9 cellular contexts compared by ENCODE assay signal in the genomic region with DNA sequence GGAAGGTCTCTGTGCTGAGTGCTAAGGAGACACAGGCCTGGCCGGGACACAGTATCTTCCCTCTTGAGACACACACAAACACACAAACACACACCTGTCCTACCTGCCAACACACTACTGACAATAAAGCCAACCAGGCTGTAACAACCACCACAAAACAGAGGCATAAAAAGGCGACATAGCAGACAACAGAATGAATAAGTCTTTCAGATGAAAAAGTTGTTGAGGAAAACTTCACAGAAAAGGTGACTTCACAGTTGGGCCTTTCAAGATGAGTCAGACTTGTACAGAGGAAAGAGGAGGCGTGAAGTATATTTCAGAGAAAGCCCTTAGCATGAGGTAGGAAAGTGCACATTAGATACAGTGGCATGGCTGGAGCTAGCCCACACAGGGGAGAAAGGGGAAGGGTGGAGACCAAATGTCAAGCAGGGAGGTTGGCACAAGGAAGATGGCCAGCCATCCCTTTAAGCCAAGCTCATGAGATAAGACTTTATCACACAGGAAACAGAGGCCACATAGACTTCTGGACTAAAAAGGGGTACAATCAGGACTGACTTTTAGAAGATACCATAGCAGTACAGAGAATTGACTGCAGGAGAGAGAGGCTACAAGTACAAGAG.
DNase-seq lines count a peak whose midpoint lies in the region; ATAC-seq lines count a peak whose summit lies in the region.
"Had no signal": no experiment of that assay in that cellular context is flagged by ENCODE, and none has a peak within 500 bp of the region (broad histone marks: within the 10 kb centered on the region; RNA-seq: fewer than 3 reads in every experiment).

No MANE protein-coding gene starts in this region.

- DNase-seq in CD1c-positive myeloid dendritic cell (ENCODE audit: extremely low spot score) (peak; percentile 70), NCI-H446 treated with DMSO at 0.1 percent for 48 hours (lab: John Stamatoyannopoulos, UW) (no peak), NCI-H146 (lab: John Stamatoyannopoulos, UW) (no peak)
- DNase-seq in activated naive CD4-positive, alpha-beta T cell treated with anti-CD3 and anti-CD28 coated beads, Interleukin-2, amount 10 ng/mL, durations not matched to agents 7 days and 5 days = peak; percentile 23
- DNase-seq in stimulated activated naive CD8-positive, alpha-beta T cell treated with anti-CD3 and anti-CD28 coated beads, Interleukin-15, Interleukin-2, amounts not matched to agents 100 U/mL and 50 U/mL, for 24 hours = peak; percentile 30
- no peak for DNase-seq in central memory CD4-positive, alpha-beta T cell

- H3K4me3 Mint-ChIP-seq in activated naive CD4-positive, alpha-beta T cell treated with anti-CD3 and anti-CD28 coated beads, Interleukin-2, amount 10 ng/mL, durations not matched to agents 7 days and 5 days = no peak overlapping the region
- H3K4me3 Mint-ChIP-seq: brain had no signal

- peak overlapping the region; percentile 85 for H3K27ac Mint-ChIP-seq in activated naive CD4-positive, alpha-beta T cell treated with anti-CD3 and anti-CD28 coated beads, Interleukin-2, amount 10 ng/mL, durations not matched to agents 7 days and 5 days
- H3K27ac Mint-ChIP-seq: brain had no signal

- peaks cover 3% of the 10 kb centered on the region for H3K9me3 Mint-ChIP-seq in activated naive CD4-positive, alpha-beta T cell treated with anti-CD3 and anti-CD28 coated beads, Interleukin-2, amount 10 ng/mL, durations not matched to agents 7 days and 5 days

- peaks cover 3% of the 10 kb centered on the region for H3K36me3 Mint-ChIP-seq in activated naive CD4-positive, alpha-beta T cell treated with anti-CD3 and anti-CD28 coated beads, Interleukin-2, amount 10 ng/mL, durations not matched to agents 7 days and 5 days
- H3K36me3 Mint-ChIP-seq: brain had no signal

- CTCF ChIA-PET in activated naive CD4-positive, alpha-beta T cell treated with anti-CD3 and anti-CD28 coated beads, Interleukin-2, amount 10 ng/mL, durations not matched to agents 7 days and 5 days (lab: Charles Lee) = no interaction called here

- H3K27me3 Mint-ChIP-seq in activated naive CD4-positive, alpha-beta T cell treated with anti-CD3 and anti-CD28 coated beads, Interleukin-2, amount 10 ng/mL, durations not matched to agents 7 days and 5 days = no peaks in the 10 kb centered on the region
- H3K27me3 Mint-ChIP-seq: brain had no signal

- H3K4me1 Mint-ChIP-seq in activated naive CD4-positive, alpha-beta T cell treated with anti-CD3 and anti-CD28 coated beads, Interleukin-2, amount 10 ng/mL, durations not matched to agents 7 days and 5 days = peaks cover 36% of the 10 kb centered on the region
- H3K4me1 Mint-ChIP-seq: brain had no signal

- ATAC-seq in GM19455 (IDR thresholded peaks at IDR 0.05; ENCODE audit: unreplicated experiment) (peak; percentile 93), HG03439 (IDR thresholded peaks at IDR 0.05; ENCODE audit: unreplicated experiment) (peak; percentile 91)
- ATAC-seq in stimulated activated naive CD8-positive, alpha-beta T cell treated with anti-CD3 and anti-CD28 coated beads, Interleukin-15, Interleukin-2, amounts not matched to agents 100 U/mL and 50 U/mL, for 24 hours = peak; percentile 93

Comparison
In these comparisons a context has a peak if more than half of its experiments do, and no peak if none do; other contexts are left out.
1. DNase-seq: peak in CD1c-positive myeloid dendritic cell (single experiment), activated naive CD4-positive, alpha-beta T cell treated with anti-CD3 and anti-CD28 coated beads, Interleukin-2, amount 10 ng/mL, durations not matched to agents 7 days and 5 days (single experiment) and stimulated activated naive CD8-positive, alpha-beta T cell treated with anti-CD3 and anti-CD28 coated beads, Interleukin-15, Interleukin-2, amounts not matched to agents 100 U/mL and 50 U/mL, for 24 hours (single experiment); none in NCI-H446 treated with DMSO at 0.1 percent for 48 hours (single experiment), NCI-H146 (single experiment) and central memory CD4-positive, alpha-beta T cell (single experiment).
2. Peak in every context shown above with its lines, with median percentiles within 50 percentile points of each other: ATAC-seq.